ENCODE assay signal across 21 cellular contexts in the genomic region with DNA sequence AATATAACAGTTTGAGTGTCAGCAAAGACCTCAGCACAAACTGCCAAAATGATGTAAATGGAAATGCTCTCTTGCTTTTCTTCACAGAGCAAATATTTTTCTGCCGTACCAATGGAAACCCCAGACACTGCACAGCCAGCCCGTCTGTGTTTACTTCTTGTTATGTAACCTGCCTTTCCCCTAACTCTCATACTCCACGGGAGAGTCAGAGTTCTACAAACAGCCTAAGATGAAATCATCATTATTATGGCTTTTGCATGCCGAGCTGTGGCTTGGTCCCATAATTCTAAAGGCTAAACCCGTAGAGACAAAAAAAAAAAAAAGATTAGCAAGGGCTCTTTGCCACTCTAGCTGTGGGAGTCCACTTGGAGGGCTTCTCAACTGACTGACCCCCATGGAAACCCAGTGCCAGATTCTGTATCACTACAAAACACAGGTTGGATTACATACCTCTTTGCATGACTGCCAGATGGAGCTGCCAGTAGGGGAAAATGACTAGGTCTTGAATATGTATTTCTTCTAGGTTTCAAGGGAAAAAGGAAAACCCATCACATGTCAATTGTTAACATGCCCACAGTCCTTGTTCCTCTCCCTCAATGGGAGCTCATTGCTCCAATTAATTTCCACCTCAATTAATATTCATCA.
A peak's percentile ranks its signal among the peaks of the same experiment; 100 is the strongest.
DNase-seq lines count a peak whose midpoint lies in the region; ATAC-seq and TF ChIP-seq lines count a peak whose summit lies in the region.
"Had no signal": no experiment of that assay in that cellular context is flagged by ENCODE, and none has a peak within 500 bp of the region (broad histone marks: within the 10 kb centered on the region; RNA-seq: fewer than 3 reads in every experiment).

No MANE protein-coding gene starts in this region.

- in situ Hi-C loops in astrocyte of the spinal cord (cut with HindIII; ENCODE audit: low sequenced_read_pairs) (no loop called here), ACHN (cut with HindIII; ENCODE audit: low pct_ligation_motif_present, low pct_unique_long_range_greater_than_20kb, low sequenced_read_pairs) (no loop called here)

- DNase-seq in AG10803 (ENCODE audit: low read depth) (peak; percentile 24), NCI-H2107 (lab: John Stamatoyannopoulos, UW) (peak; percentile 23), astrocyte of the spinal cord (ENCODE audit: low read depth, low spot score) (peak; percentile 22), left kidney (ENCODE audit: low read depth, low spot score) (peak; percentile 5), cortex of kidney (lab: John Stamatoyannopoulos, UW) (no peak), DMS153 (lab: John Stamatoyannopoulos, UW) (no peak), ACHN (no peak)
- DNase-seq: activated CD4-positive, alpha-beta T cell treated with anti-CD3 and anti-CD28 coated beads, Interleukin-2, amount 50 U/mL, for 4 hours; activated naive CD4-positive, alpha-beta T cell; activated T-cell treated with anti-CD3 and anti-CD28 coated beads for 4 hours; CD4-positive, alpha-beta memory T cell; DND-41; foreskin keratinocyte; left ventricle myocardium superior; occipital lobe; sigmoid colon; stimulated activated CD4-positive, alpha-beta T cell treated with anti-CD3 and anti-CD28 coated beads, Interleukin-1b, Interleukin-23, amount 100 ng/mL, for 48 hours; stimulated activated naive CD8-positive, alpha-beta T cell treated with anti-CD3 and anti-CD28 coated beads, Interleukin-15, Interleukin-2, amounts not matched to agents 100 U/mL and 50 U/mL, for 24 hours; upper lobe of left lung had no signal

- ATAC-seq in HG03521 (IDR thresholded peaks at IDR 0.05; ENCODE audit: unreplicated experiment): no peak
- ATAC-seq: foreskin keratinocyte; left ventricle myocardium superior; stimulated activated naive CD8-positive, alpha-beta T cell treated with anti-CD3 and anti-CD28 coated beads, Interleukin-15, Interleukin-2, amounts not matched to agents 100 U/mL and 50 U/mL, for 24 hours had no signal

- H3K4me3 ChIP-seq in AG10803 (ENCODE audit: low read length): no peak overlapping the region
- H3K4me3 ChIP-seq in astrocyte of the spinal cord (ENCODE audit: low read depth, low read length): no peak overlapping the region
- H3K4me3 ChIP-seq: HAP-1, sigmoid colon, upper lobe of left lung had no signal

- TF ChIP-seq CTCF in AG10803 (conservative IDR thresholded peaks at IDR 0.05; ENCODE audit: low read length): no peak
- TF ChIP-seq CTCF in astrocyte of the spinal cord (IDR thresholded peaks at IDR 0.05; ENCODE audit: low read depth, low read length): no peak

Comparison
In these comparisons a context has a peak if more than half of its experiments do, and no peak if none do; other contexts are left out.
1. DNase-seq: peak in AG10803 (single experiment), NCI-H2107 (single experiment), astrocyte of the spinal cord (single experiment) and left kidney (single experiment); none in cortex of kidney (single experiment), DMS153 (single experiment) and ACHN (single experiment).